In the genomic region with DNA sequence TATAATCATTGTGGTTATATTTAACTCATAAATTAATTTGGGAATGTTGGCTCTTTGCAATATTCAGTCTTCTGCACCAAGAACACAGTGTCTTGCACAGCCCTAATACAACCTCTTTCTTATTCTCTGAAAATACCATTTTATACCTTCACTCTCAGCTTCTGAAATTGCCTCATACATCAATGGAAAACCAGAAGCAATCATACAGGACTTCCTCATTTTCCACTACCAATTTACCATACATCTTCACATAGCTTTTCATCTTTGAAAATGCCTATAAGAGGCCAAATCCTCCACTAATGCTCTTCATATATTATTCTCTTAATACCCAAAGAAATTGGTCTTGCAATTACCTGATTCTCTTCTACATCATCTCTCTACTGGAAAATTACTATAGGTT, we compare ENCODE assay signal across 24 cellular contexts.
"Had no signal": no experiment of that assay in that cellular context is flagged by ENCODE, and none has a peak within 500 bp of the region (broad histone marks: within the 10 kb centered on the region; RNA-seq: fewer than 3 reads in every experiment).

No MANE protein-coding gene starts in this region.

- ATAC-seq: activated CD4-positive, CD25-positive, alpha-beta regulatory T cell treated with anti-CD3 and anti-CD28 coated beads, Interleukin-2, amount 50 U/mL, for 24 hours; activated CD8-positive, alpha-beta T cell treated with anti-CD3 and anti-CD28 coated beads for 36 hours; Right ventricle myocardium inferior; SK-N-SH treated with all-trans-retinoic acid at 6 μM for 48 hours; T-helper 17 cell had no signal

- H3K27ac ChIP-seq: adrenal gland, SJSA1, WERI-Rb-1 had no signal

- DNase-seq: activated CD4-positive, alpha-beta T cell treated with anti-CD3 and anti-CD28 coated beads for 4 hours; activated CD8-positive, alpha-beta memory T cell treated with anti-CD3 and anti-CD28 coated beads, Interleukin-2, amount 50 U/mL, for 4 hours; activated CD8-positive, alpha-beta T cell treated with anti-CD3 and anti-CD28 coated beads for 36 hours; activated naive CD4-positive, alpha-beta T cell treated with anti-CD3 and anti-CD28 coated beads, Interleukin-2, amount 50 U/mL, for 16 hours; activated naive CD8-positive, alpha-beta T cell treated with anti-CD3 and anti-CD28 coated beads, Interleukin-2, amount 10 ng/mL, durations not matched to agents 7 days and 5 days; adrenal gland; anterior cingulate cortex; cerebellar nuclear complex; dermis blood vessel endothelial cell; Kasumi-1; NCI-H1105; NCI-H1436; NCI-H1694 treated with DMSO at 0.1 percent for 48 hours; NCI-H2029 treated with DMSO at 0.1 percent for 48 hours; NCI-H510A treated with DMSO at 0.1 percent for 48 hours; NCI-H69; NK-92 treated with Interleukin-12 subunit alpha and Interleukin-12 subunit beta, amount 100 ng/mL, for 24 hours; T-helper 17 cell; T-helper 9 cell; WERI-Rb-1 had no signal
